In genomic region chr21:35581640-35582039, GRCh38 we compare ENCODE assay signal across 16 cellular contexts.
DNase-seq lines count a peak whose midpoint lies in the region; ATAC-seq and TF ChIP-seq lines count a peak whose summit lies in the region.
"Had no signal": no experiment of that assay in that cellular context is flagged by ENCODE, and none has a peak within 500 bp of the region (broad histone marks: within the 10 kb centered on the region; RNA-seq: fewer than 3 reads in every experiment).

No MANE protein-coding gene starts in this region.

- H4K5ac ChIP-seq in IMR-90 (ENCODE audit: low read depth, low read length) = no peak overlapping the region

- H3K4ac ChIP-seq in IMR-90 (ENCODE audit: low read depth, low read length) = peak overlapping the region; percentile 37; the same call in 1 of the 2 replicates

- DNase-seq in DMS79 (lab: John Stamatoyannopoulos, UW) = peak; percentile 66
- DNase-seq in IMR-90 = no peak
- no peak for DNase-seq in left lung
- peak; percentile 52 for DNase-seq in pons (ENCODE audit: low spot score)
- DNase-seq in T-helper 1 cell = no peak
- DNase-seq in stimulated activated CD4-positive, alpha-beta T cell treated with anti-CD3 and anti-CD28 coated beads, Interleukin-12 subunit alpha, Interleukin-12 subunit beta, amount 100 ng/mL, for 4 hours = no peak
- DNase-seq in D341Med (ENCODE audit: low spot score) = no peak
- DNase-seq: BE2C; CD4-positive, CD25-positive, alpha-beta regulatory T cell; DND-41; GF-D8; GM23248; KG1 had no signal

- POLR2A ChIA-PET in IMR-90 (lab: Charles Lee; ENCODE audit: unreplicated experiment) = no interaction called here

- no peak overlapping the region for H3K27ac ChIP-seq in IMR-90 (ENCODE audit: insufficient read depth, low read length)
- H3K27ac ChIP-seq in left lung = no peak overlapping the region
- H3K27ac ChIP-seq: A549, GM23248 had no signal

- H3K14ac ChIP-seq in IMR-90 (replicated peaks; ENCODE audit: low read depth, low read length) = peak overlapping the region; percentile 47

- no peak overlapping the region for H2AK9ac ChIP-seq in IMR-90 (replicated peaks; ENCODE audit: low read depth, low read length, poor library complexity)

- no peak overlapping the region for H3K56ac ChIP-seq in IMR-90 (ENCODE audit: extremely low read depth, insufficient read depth, low read length)

- no peak overlapping the region for H4K91ac ChIP-seq in IMR-90 (ENCODE audit: insufficient read depth, low read depth, low read length)

- H3K27me3 ChIP-seq in IMR-90 (ENCODE audit: control insufficient read depth, insufficient read depth, low read length) (no peaks in the 10 kb centered on the region), left lung (no peaks in the 10 kb centered on the region)
- H3K27me3 ChIP-seq: BE2C had no signal

- H3K23ac ChIP-seq in IMR-90 (ENCODE audit: low read depth, low read length) = no peak overlapping the region

- H3K9me3 ChIP-seq in IMR-90 (ENCODE audit: control insufficient read depth, insufficient read depth, low read length) = peaks cover 2% of the 10 kb centered on the region; the same call in 1 of the 2 replicates
- no peaks in the 10 kb centered on the region for H3K9me3 ChIP-seq in left lung
- H3K9me3 ChIP-seq: A549, BE2C had no signal

- H2AFZ ChIP-seq in IMR-90 (replicated peaks; ENCODE audit: low read length, poor library complexity) = no peak overlapping the region
- H2AFZ ChIP-seq: GM23248 had no signal

- intact Hi-C loops in IMR-90 (cut with micrococcal nuclease) (no loop called here), left lung (cut with DNase I) (no loop called here)

- no peak overlapping the region for H2BK5ac ChIP-seq in IMR-90 (ENCODE audit: low read depth, low read length, poor library complexity, severe bottlenecking)

- CTCF ChIA-PET in IMR-90 (lab: Yijun Ruan, JAX) = no interaction called here

- H3K4me2 ChIP-seq in IMR-90 (ENCODE audit: low read depth, low read length) = no peak overlapping the region
- H3K4me2 ChIP-seq: A549 had no signal

- H3K4me1 ChIP-seq in IMR-90 (ENCODE audit: control insufficient read depth, insufficient read depth, low read length) (peaks cover 12% of the 10 kb centered on the region), left lung (no peaks in the 10 kb centered on the region)
- H3K4me1 ChIP-seq: A549, BE2C had no signal

- no peak overlapping the region for H3K9ac ChIP-seq in IMR-90 (ENCODE audit: low read depth, low read length)
- H3K9ac ChIP-seq: GM23248 had no signal

- no peaks in the 10 kb centered on the region for H4K20me1 ChIP-seq in IMR-90 (ENCODE audit: insufficient read depth, low read length)

- no peak for TF ChIP-seq POLR2A in IMR-90 (IDR thresholded peaks at IDR 0.05; ENCODE audit: low read depth, low read length)

- TF ChIP-seq CTCF in IMR-90 (conservative IDR thresholded peaks at IDR 0.05; ENCODE audit: low read depth, low read length) (no peak), left lung (IDR thresholded peaks at IDR 0.05) (no peak)

- ATAC-seq in IMR-90 (ENCODE audit: low read depth) = no peak
- ATAC-seq in left lung = peak; percentile 59
- ATAC-seq in GM21576 (IDR thresholded peaks at IDR 0.05; ENCODE audit: unreplicated experiment) = no peak
- ATAC-seq: A549, HCT116 had no signal

- H3K4me3 ChIP-seq in IMR-90 (ENCODE audit: insufficient read depth, low read depth, low read length) (no peak overlapping the region), left lung (no peak overlapping the region)
- H3K4me3 ChIP-seq: A549, GM23248 had no signal

- H3K9me1 ChIP-seq in IMR-90 (ENCODE audit: insufficient read depth, low read length) = peaks cover 3% of the 10 kb centered on the region; the same call in 1 of the 2 replicates

- in situ Hi-C loops in IMR-90 (cut with MboI; ENCODE audit: low sequenced_read_pairs) = no loop called here

- no peak overlapping the region for H2AK5ac ChIP-seq in IMR-90 (ENCODE audit: low read depth, low read length)

- no peak overlapping the region for H4K8ac ChIP-seq in IMR-90 (ENCODE audit: low read depth in 2 of 2, low read length in 2 of 2)

- H2BK20ac ChIP-seq in IMR-90 (ENCODE audit: low read depth, low read length) = peak overlapping the region; percentile 50; the same call in 1 of the 2 replicates

- no CpG with 5 or more reads among the region's 1 CpG for WGBS in IMR-90 (ENCODE audit: extremely low coverage in 2 of 2, insufficient read length in 1 of 2), 2 experiments

- peak overlapping the region; percentile 4; the same call in 1 of the 2 replicates for H3K18ac ChIP-seq in IMR-90 (ENCODE audit: low read depth, low read length)

- BruUV-seq in IMR-90 (replicated peaks; lab: Mats Ljungman, UMichigan) = no TSS peak

- dilution Hi-C loops in IMR-90 (cut with HindIII; ENCODE audit: low sequenced_read_pairs, unreplicated experiment) = no loop called here

- no peak for TF ChIP-seq RAD21 in IMR-90 (IDR thresholded peaks at IDR 0.05; ENCODE audit: low read length)

- no peaks in the 10 kb centered on the region for H3K79me1 ChIP-seq in IMR-90 (ENCODE audit: low read depth in 1 of 2, low read length in 2 of 2)

- no peak overlapping the region; the same call in 1 of the 2 replicates for H2BK120ac ChIP-seq in IMR-90 (ENCODE audit: low read depth, low read length)

- no peaks in the 10 kb centered on the region for H3K36me3 ChIP-seq in IMR-90 (ENCODE audit: control insufficient read depth, insufficient read depth, low read length)
- H3K36me3 ChIP-seq in left lung = no peaks in the 10 kb centered on the region
- H3K36me3 ChIP-seq: BE2C had no signal

- H2BK15ac ChIP-seq in IMR-90 (ENCODE audit: low read depth, low read length) = no peak overlapping the region

TF ChIP-seq in IMR-90, 13 proteins besides CTCF, POLR2A, EP300 and RAD21:
- TF ChIP-seq CHD1 (IDR thresholded peaks at IDR 0.05; ENCODE audit: low read depth, low read length) = no peak
- no peak for TF ChIP-seq MXI1 (IDR thresholded peaks at IDR 0.05; ENCODE audit: borderline replicate concordance, low read depth, low read length)
- no peak for TF ChIP-seq USF2 (IDR thresholded peaks at IDR 0.05; ENCODE audit: low read depth, low read length)
- no peak for TF ChIP-seq BHLHE40 (IDR thresholded peaks at IDR 0.05; ENCODE audit: low read depth, low read length)
- no peak for TF ChIP-seq CEBPB (IDR thresholded peaks at IDR 0.05; ENCODE audit: low read depth, low read length)
- TF ChIP-seq SMC3 (IDR thresholded peaks at IDR 0.05; ENCODE audit: low read depth, low read length) = no peak
- TF ChIP-seq ELK1 (IDR thresholded peaks at IDR 0.05; ENCODE audit: borderline replicate concordance, low read depth, low read length) = no peak
- no peak for TF ChIP-seq RCOR1 (IDR thresholded peaks at IDR 0.05; ENCODE audit: insufficient replicate concordance, low read length)
- no peak for TF ChIP-seq RFX5 (IDR thresholded peaks at IDR 0.05; ENCODE audit: low read depth, low read length)
- no peak for TF ChIP-seq MAFK (IDR thresholded peaks at IDR 0.05; ENCODE audit: low read depth, low read length)
- TF ChIP-seq NFE2L2 (IDR thresholded peaks at IDR 0.05; ENCODE audit: low read depth, low read length) = no peak
- TF ChIP-seq MAZ (IDR thresholded peaks at IDR 0.05; ENCODE audit: borderline replicate concordance, low read depth, low read length) = no peak
- no peak for TF ChIP-seq FOS (IDR thresholded peaks at IDR 0.05; ENCODE audit: low read depth, low read length)
TF ChIP-seq in IMR-90: peak in this region for 0.

Comparison
In these comparisons a context has a peak if more than half of its experiments do, and no peak if none do; other contexts are left out.
1. DNase-seq: peak in DMS79 (single experiment) and pons (single experiment); none in IMR-90 (single experiment), left lung (0 of 2), T-helper 1 cell (0 of 5), stimulated activated CD4-positive, alpha-beta T cell treated with anti-CD3 and anti-CD28 coated beads, Interleukin-12 subunit alpha, Interleukin-12 subunit beta, amount 100 ng/mL, for 4 hours (single experiment) and D341Med (single experiment).